ENCODE assay signal across 8 cellular contexts in the genomic region with DNA sequence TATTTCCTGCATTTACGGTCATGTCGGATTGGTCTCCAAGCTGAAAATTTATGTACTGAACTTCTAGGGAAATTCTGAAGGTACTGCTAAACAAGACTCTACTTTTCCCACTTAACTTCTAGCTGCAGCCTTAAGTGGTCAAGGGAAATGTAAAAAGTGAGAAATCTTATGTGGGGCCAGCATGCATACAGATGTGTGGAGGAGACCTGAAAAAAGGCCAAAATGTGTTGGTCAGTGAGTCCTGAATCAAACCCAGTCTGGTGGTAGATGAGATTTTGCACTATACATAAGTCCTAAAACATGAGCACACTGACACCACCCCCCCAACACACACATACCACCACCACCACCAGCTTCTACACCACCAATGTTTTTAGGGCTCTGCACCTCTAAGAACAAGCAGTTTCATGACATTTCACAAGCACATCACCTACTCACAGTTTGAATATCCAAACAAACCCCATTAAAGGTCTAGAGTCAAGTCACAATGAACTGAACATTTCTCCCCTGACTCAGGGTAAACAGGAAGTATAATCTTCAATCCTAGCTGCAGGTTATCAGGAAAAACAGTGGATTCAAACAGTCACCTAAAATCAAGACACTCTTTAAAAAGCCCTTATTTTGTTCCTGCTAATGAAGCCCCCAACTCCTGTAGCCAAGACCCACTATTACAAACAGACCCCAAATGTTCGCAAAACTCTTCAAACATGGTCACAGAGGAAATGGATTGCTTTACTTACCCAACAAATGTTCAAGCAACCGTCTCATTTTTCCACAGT. TPM values are rescaled to one million over a fixed set of nuclear protein-coding genes. Genes with fewer than 3 reads are reported as not detected.
DNase-seq lines count a peak whose midpoint lies in the region; ATAC-seq, FAIRE-seq and TF ChIP-seq lines count a peak whose summit lies in the region.

No MANE protein-coding gene starts in this region.

- H3K18ac ChIP-seq in mesenchymal stem cell (ENCODE audit: low read depth in 1 of 2, low read length in 2 of 2), result peak overlapping the region; percentile 50 to 85

- no peak overlapping the region for H2BK5ac ChIP-seq in mesenchymal stem cell (ENCODE audit: low read depth, low read length, poor library complexity, severe bottlenecking)

- no peak overlapping the region for H3K23ac ChIP-seq in mesenchymal stem cell (ENCODE audit: low read length in 2 of 2)

- H2AFZ ChIP-seq in mesenchymal stem cell (ENCODE audit: low read depth, low read length), result no peak overlapping the region

- peak overlapping the region; percentile 33 for H4K8ac ChIP-seq in mesenchymal stem cell (ENCODE audit: low read length)

- H3K14ac ChIP-seq in mesenchymal stem cell (ENCODE audit: low read length in 2 of 2), result peak overlapping the region in 1 of 2 experiments; percentile 39

- H3K36me3 ChIP-seq in BJ (ENCODE audit: control insufficient read depth, insufficient read depth, low read length), result no peaks in the 10 kb centered on the region
- H3K36me3 ChIP-seq in KOPT-K1 (ENCODE audit: insufficient read depth, low read length), result peaks cover 27% of the 10 kb centered on the region; the same call in 1 of the 2 replicates
- no peaks in the 10 kb centered on the region for H3K36me3 ChIP-seq in mesenchymal stem cell (ENCODE audit: control insufficient read depth in 1 of 2, insufficient read depth in 2 of 2, low read depth in 1 of 2, low read length in 2 of 2)

- peak overlapping the region; percentile 74 for H3K9ac ChIP-seq in mesenchymal stem cell (ENCODE audit: low read length)

- peak overlapping the region; percentile 47 for H3K4me2 ChIP-seq in mesenchymal stem cell (ENCODE audit: low read length, poor library complexity, severe bottlenecking)

- peak overlapping the region; percentile 88 for H2AK5ac ChIP-seq in mesenchymal stem cell (ENCODE audit: low read length, severe bottlenecking)

- no peak overlapping the region for H4K91ac ChIP-seq in mesenchymal stem cell (ENCODE audit: low read length)

- H3K79me1 ChIP-seq in mesenchymal stem cell (replicated peaks; ENCODE audit: low read length, poor library complexity, severe bottlenecking), result no peaks in the 10 kb centered on the region

- TF ChIP-seq CTCF in BJ (IDR thresholded peaks at IDR 0.05; ENCODE audit: insufficient read depth, low read depth, low read length), result no peak
- TF ChIP-seq CTCF in astrocyte of the spinal cord (IDR thresholded peaks at IDR 0.05; ENCODE audit: low read depth, low read length), result no peak

- peak overlapping the region; percentile 11; the same call in 1 of the 2 replicates for H3K4me3 ChIP-seq in BJ (ENCODE audit: low read depth, low read length)
- H3K4me3 ChIP-seq in astrocyte of the spinal cord (ENCODE audit: low read depth, low read length), result peak overlapping the region; percentile 19
- H3K4me3 ChIP-seq in mesenchymal stem cell (ENCODE audit: insufficient read depth in 1 of 2, low read depth in 1 of 2, low read length in 2 of 2), result peak overlapping the region in 1 of 2 experiments; percentile 64

- peak overlapping the region in 1 of 2 experiments; percentile 37 for H2BK12ac ChIP-seq in mesenchymal stem cell (ENCODE audit: low read length in 2 of 2)

- CTCF ChIA-PET in BJ (lab: Yijun Ruan, JAX), result interaction anchor here (1.1 to 8.5 kb wide), 3 partner anchors 15 to 82 kb away, joined by 4 to 68 read pairs (median 5); no protein-coding TSS in a partner anchor

- no peak overlapping the region for H2BK120ac ChIP-seq in mesenchymal stem cell (ENCODE audit: low read depth, low read length)

- POLR2A ChIA-PET in BJ (lab: Charles Lee), result interaction anchor here (0.8 kb wide), 1 partner anchor 147 kb away, joined by 4 read pairs; a partner anchor contains a TSS

- 44% methylated on average over 3 of the region's 4 CpGs for WGBS in mesenchymal stem cell

- H3K9me3 ChIP-seq in KOPT-K1 (ENCODE audit: insufficient read depth, low read length, poor library complexity, severe bottlenecking), result no peaks in the 10 kb centered on the region
- no peaks in the 10 kb centered on the region for H3K9me3 ChIP-seq in mesenchymal stem cell (ENCODE audit: control insufficient read depth, low read length)

- peak overlapping the region; percentile 30 to 91 for H3K4ac ChIP-seq in mesenchymal stem cell (ENCODE audit: low read depth in 1 of 2, low read length in 2 of 2)

- no peaks in the 10 kb centered on the region for H3K27me3 ChIP-seq in BJ (ENCODE audit: control insufficient read depth, insufficient read depth, low read length)
- no peaks in the 10 kb centered on the region for H3K27me3 ChIP-seq in mesenchymal stem cell (ENCODE audit: control insufficient read depth in 1 of 2, insufficient read depth in 1 of 2, low read length in 2 of 2)

- ATAC-seq in GM21447 (IDR thresholded peaks at IDR 0.05; ENCODE audit: unreplicated experiment), result no peak

- peak overlapping the region; percentile 80 for H3K27ac ChIP-seq in KOPT-K1 (ENCODE audit: low read depth, low read length, poor library complexity, severe bottlenecking)
- peak overlapping the region; percentile 100 for H3K27ac ChIP-seq in mesenchymal stem cell (ENCODE audit: low read length, poor library complexity, severe bottlenecking)

- FAIRE-seq in HTR-8/SVneo (lab: Jason Lieb, UNC), result no peak

- DNase-seq in BJ (ENCODE audit: low read depth), result no peak
- DNase-seq in astrocyte of the spinal cord (ENCODE audit: low read depth, low spot score), result peak; percentile 41
- DNase-seq in mesenchymal stem cell, result peak; percentile 72
- no peak for DNase-seq in stimulated activated CD4-positive, alpha-beta T cell treated with anti-CD3 and anti-CD28 coated beads, Interleukin-1b, Interleukin-23, amount 100 ng/mL, for 48 hours
- DNase-seq in HTR-8/SVneo (ENCODE audit: insufficient read length, low spot score), result no peak
- no peak for DNase-seq in NCI-H446 treated with DMSO at 0.1 percent for 48 hours (lab: John Stamatoyannopoulos, UW)

- peaks cover 38% of the 10 kb centered on the region for H3K4me1 ChIP-seq in mesenchymal stem cell (ENCODE audit: control insufficient read depth, insufficient read depth, low read depth, low read length)

- in situ Hi-C loops in astrocyte of the spinal cord (cut with HindIII; ENCODE audit: low sequenced_read_pairs), result no loop called here

- no peak overlapping the region for H2BK15ac ChIP-seq in mesenchymal stem cell (ENCODE audit: low read depth, poor library complexity, severe bottlenecking)

RNA-seq across cellular contexts. Expression of a gene that starts 1.6 kb away (rescaled TPM):
- 11.8 and 12.7 TPM in 2 replicates for polyA plus RNA-seq in BJ (2011; rRNA removed)
- polyA minus RNA-seq in BJ (2011; rRNA and poly(A)+ RNA removed), result 13.3 and 14.7 TPM in 2 replicates
- 21.6 TPM for polyA plus RNA-seq in mesenchymal stem cell (2013, experiment 1 of 2)
- polyA plus RNA-seq in mesenchymal stem cell (2013, experiment 2 of 2), result 24.4 TPM

Comparison
In these comparisons a context has a peak if more than half of its experiments do, and no peak if none do; other contexts are left out.
1. DNase-seq: peak in astrocyte of the spinal cord (single experiment) and mesenchymal stem cell (single experiment); none in BJ (single experiment), stimulated activated CD4-positive, alpha-beta T cell treated with anti-CD3 and anti-CD28 coated beads, Interleukin-1b, Interleukin-23, amount 100 ng/mL, for 48 hours (single experiment), HTR-8/SVneo (single experiment) and NCI-H446 treated with DMSO at 0.1 percent for 48 hours (single experiment).